In the genomic region with DNA sequence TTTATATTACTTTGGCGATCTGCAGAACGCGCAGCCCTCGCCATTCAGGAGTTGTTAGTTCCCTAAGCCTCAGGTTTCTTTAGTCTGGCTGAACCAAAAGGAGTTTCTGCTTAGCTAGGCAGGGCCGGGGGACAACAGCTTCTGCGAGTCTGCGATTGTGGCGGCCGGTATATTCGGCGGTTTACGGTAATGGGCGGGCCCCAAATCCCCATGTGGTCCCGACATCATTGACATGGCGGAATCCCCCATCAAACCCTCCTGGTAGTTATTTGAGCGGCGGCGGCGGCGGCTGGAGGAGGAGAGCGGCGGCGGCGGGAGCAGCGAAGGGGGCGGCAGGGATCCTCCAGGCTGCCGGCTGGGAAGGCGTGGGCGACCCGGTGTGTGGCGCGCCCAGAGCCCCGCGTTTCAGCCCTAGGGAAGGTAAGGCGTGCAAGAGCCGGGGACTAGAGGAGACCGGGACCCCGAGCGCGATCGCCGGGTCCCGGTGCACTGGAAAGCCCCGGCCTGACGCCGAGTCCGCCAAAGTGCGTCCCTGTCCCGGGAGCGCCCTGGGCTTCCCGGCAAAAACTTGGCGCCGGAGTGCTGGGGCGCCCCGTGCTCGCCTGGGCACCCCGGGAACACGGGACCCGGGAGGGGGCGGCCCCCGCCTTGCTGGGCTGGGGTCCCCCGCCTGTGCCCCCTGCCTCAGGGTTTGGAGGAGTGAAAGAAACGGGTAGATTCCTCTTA, we compare ENCODE assay signal across 1 cellular context.
TF ChIP-seq lines count a peak whose summit lies in the region.

A gene (plus strand): TSS at position 227 of the 726 bp plus-strand sequence. CDS start 72,902 bp downstream, outside the sequence.

TF ChIP-seq in HepG2, 621 proteins besides CTCF, POLR2A, EP300 and RAD21 (continued from another document and continues in another):
- TF ChIP-seq, protein P1, sequence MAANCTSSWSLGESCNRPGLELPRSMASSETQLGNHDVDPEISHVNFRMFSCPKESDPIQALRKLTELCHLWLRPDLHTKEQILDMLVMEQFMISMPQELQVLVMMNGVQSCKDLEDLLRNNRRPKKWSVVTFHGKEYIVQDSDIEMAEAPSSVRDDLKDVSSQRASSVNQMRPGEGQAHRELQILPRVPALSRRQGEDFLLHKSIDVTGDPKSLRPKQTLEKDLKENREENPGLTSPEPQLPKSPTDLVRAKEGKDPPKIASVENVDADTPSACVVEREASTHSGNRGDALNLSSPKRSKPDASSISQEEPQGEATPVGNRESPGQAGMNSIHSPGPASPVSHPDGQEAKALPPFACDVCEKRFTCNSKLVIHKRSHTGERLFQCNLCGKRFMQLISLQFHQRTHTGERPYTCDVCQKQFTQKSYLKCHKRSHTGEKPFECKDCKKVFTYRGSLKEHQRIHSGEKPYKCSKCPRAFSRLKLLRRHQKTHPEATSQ (CRISPR knock-in tag; IDR thresholded peaks at IDR 0.05; ENCODE audit: borderline replicate concordance) = peak; percentile 52; the same call in 1 of the 2 replicates
- TF ChIP-seq, protein P2, sequence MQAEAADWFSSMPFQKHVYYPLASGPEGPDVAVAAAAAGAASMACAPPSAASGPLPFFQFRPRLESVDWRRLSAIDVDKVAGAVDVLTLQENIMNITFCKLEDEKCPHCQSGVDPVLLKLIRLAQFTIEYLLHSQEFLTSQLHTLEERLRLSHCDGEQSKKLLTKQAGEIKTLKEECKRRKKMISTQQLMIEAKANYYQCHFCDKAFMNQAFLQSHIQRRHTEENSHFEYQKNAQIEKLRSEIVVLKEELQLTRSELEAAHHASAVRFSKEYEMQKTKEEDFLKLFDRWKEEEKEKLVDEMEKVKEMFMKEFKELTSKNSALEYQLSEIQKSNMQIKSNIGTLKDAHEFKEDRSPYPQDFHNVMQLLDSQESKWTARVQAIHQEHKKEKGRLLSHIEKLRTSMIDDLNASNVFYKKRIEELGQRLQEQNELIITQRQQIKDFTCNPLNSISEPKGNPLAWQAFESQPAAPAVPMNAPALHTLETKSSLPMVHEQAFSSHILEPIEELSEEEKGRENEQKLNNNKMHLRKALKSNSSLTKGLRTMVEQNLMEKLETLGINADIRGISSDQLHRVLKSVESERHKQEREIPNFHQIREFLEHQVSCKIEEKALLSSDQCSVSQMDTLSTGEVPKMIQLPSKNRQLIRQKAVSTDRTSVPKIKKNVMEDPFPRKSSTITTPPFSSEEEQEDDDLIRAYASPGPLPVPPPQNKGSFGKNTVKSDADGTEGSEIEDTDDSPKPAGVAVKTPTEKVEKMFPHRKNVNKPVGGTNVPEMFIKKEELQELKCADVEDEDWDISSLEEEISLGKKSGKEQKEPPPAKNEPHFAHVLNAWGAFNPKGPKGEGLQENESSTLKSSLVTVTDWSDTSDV (CRISPR knock-in tag; IDR thresholded peaks at IDR 0.05) = no peak
- TF ChIP-seq ZNF292 (CRISPR knock-in tag; IDR thresholded peaks at IDR 0.05; ENCODE audit: borderline replicate concordance, low read depth) = no peak
- TF ChIP-seq, protein P3, sequence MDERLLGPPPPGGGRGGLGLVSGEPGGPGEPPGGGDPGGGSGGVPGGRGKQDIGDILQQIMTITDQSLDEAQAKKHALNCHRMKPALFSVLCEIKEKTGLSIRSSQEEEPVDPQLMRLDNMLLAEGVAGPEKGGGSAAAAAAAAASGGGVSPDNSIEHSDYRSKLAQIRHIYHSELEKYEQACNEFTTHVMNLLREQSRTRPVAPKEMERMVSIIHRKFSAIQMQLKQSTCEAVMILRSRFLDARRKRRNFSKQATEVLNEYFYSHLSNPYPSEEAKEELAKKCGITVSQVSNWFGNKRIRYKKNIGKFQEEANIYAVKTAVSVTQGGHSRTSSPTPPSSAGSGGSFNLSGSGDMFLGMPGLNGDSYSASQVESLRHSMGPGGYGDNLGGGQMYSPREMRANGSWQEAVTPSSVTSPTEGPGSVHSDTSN (CRISPR knock-in tag; IDR thresholded peaks at IDR 0.05) = no peak
- TF ChIP-seq KDM4B (CRISPR knock-in tag; IDR thresholded peaks at IDR 0.05) = 0 out of 2 replicates have a peak, but pooled peaks have one; percentile 6
- TF ChIP-seq ONECUT2 (CRISPR knock-in tag; IDR thresholded peaks at IDR 0.05) = 0 out of 2 replicates have a peak, but pooled peaks have one; percentile 12
- no peak for TF ChIP-seq POLR2AphosphoS2 (IDR thresholded peaks at IDR 0.05; ENCODE audit: low read depth, low read length)
- TF ChIP-seq, protein P4, sequence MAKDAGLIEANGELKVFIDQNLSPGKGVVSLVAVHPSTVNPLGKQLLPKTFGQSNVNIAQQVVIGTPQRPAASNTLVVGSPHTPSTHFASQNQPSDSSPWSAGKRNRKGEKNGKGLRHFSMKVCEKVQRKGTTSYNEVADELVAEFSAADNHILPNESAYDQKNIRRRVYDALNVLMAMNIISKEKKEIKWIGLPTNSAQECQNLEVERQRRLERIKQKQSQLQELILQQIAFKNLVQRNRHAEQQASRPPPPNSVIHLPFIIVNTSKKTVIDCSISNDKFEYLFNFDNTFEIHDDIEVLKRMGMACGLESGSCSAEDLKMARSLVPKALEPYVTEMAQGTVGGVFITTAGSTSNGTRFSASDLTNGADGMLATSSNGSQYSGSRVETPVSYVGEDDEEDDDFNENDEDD (CRISPR knock-in tag; IDR thresholded peaks at IDR 0.05; ENCODE audit: borderline replicate concordance) = no peak
- no peak for TF ChIP-seq ZNF354B (CRISPR knock-in tag; IDR thresholded peaks at IDR 0.05)
- TF ChIP-seq, protein P5, sequence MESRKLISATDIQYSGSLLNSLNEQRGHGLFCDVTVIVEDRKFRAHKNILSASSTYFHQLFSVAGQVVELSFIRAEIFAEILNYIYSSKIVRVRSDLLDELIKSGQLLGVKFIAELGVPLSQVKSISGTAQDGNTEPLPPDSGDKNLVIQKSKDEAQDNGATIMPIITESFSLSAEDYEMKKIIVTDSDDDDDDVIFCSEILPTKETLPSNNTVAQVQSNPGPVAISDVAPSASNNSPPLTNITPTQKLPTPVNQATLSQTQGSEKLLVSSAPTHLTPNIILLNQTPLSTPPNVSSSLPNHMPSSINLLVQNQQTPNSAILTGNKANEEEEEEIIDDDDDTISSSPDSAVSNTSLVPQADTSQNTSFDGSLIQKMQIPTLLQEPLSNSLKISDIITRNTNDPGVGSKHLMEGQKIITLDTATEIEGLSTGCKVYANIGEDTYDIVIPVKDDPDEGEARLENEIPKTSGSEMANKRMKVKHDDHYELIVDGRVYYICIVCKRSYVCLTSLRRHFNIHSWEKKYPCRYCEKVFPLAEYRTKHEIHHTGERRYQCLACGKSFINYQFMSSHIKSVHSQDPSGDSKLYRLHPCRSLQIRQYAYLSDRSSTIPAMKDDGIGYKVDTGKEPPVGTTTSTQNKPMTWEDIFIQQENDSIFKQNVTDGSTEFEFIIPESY (CRISPR knock-in tag; IDR thresholded peaks at IDR 0.05) = peak; percentile 32; the same call in 1 of the 2 replicates
- TF ChIP-seq ZBTB1 (CRISPR knock-in tag; IDR thresholded peaks at IDR 0.05; ENCODE audit: borderline replicate concordance) = no peak
- peak; percentile 45 for TF ChIP-seq ZNF563 (CRISPR knock-in tag; IDR thresholded peaks at IDR 0.05)
- peak; percentile 99 for TF ChIP-seq AGO2 (optimal IDR thresholded peaks at IDR 0.05; ENCODE audit: low read depth, low read length)
- no peak for TF ChIP-seq HOXA7 (CRISPR knock-in tag; IDR thresholded peaks at IDR 0.05)
- no peak for TF ChIP-seq ZSCAN30 (CRISPR knock-in tag; IDR thresholded peaks at IDR 0.05)
- no peak for TF ChIP-seq ZNF136 (CRISPR knock-in tag; IDR thresholded peaks at IDR 0.05; ENCODE audit: low read depth)
- no peak for TF ChIP-seq PTBP1 (IDR thresholded peaks at IDR 0.05; ENCODE audit: low read depth, low read length, poor library complexity, severe bottlenecking)
- TF ChIP-seq, protein P6, sequence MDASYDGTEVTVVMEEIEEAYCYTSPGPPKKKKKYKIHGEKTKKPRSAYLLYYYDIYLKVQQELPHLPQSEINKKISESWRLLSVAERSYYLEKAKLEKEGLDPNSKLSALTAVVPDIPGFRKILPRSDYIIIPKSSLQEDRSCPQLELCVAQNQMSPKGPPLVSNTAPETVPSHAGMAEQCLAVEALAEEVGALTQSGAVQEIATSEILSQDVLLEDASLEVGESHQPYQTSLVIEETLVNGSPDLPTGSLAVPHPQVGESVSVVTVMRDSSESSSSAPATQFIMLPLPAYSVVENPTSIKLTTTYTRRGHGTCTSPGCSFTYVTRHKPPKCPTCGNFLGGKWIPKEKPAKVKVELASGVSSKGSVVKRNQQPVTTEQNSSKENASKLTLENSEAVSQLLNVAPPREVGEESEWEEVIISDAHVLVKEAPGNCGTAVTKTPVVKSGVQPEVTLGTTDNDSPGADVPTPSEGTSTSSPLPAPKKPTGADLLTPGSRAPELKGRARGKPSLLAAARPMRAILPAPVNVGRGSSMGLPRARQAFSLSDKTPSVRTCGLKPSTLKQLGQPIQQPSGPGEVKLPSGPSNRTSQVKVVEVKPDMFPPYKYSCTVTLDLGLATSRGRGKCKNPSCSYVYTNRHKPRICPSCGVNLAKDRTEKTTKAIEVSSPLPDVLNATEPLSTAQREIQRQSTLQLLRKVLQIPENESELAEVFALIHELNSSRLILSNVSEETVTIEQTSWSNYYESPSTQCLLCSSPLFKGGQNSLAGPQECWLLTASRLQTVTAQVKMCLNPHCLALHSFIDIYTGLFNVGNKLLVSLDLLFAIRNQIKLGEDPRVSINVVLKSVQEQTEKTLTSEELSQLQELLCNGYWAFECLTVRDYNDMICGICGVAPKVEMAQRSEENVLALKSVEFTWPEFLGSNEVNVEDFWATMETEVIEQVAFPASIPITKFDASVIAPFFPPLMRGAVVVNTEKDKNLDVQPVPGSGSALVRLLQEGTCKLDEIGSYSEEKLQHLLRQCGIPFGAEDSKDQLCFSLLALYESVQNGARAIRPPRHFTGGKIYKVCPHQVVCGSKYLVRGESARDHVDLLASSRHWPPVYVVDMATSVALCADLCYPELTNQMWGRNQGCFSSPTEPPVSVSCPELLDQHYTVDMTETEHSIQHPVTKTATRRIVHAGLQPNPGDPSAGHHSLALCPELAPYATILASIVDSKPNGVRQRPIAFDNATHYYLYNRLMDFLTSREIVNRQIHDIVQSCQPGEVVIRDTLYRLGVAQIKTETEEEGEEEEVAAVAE (CRISPR knock-in tag; IDR thresholded peaks at IDR 0.05; ENCODE audit: borderline replicate concordance) = peak; percentile 55; the same call in 1 of the 2 replicates
- no peak for TF ChIP-seq MED8 (CRISPR knock-in tag; IDR thresholded peaks at IDR 0.05; ENCODE audit: insufficient replicate concordance)
- TF ChIP-seq, protein P7, sequence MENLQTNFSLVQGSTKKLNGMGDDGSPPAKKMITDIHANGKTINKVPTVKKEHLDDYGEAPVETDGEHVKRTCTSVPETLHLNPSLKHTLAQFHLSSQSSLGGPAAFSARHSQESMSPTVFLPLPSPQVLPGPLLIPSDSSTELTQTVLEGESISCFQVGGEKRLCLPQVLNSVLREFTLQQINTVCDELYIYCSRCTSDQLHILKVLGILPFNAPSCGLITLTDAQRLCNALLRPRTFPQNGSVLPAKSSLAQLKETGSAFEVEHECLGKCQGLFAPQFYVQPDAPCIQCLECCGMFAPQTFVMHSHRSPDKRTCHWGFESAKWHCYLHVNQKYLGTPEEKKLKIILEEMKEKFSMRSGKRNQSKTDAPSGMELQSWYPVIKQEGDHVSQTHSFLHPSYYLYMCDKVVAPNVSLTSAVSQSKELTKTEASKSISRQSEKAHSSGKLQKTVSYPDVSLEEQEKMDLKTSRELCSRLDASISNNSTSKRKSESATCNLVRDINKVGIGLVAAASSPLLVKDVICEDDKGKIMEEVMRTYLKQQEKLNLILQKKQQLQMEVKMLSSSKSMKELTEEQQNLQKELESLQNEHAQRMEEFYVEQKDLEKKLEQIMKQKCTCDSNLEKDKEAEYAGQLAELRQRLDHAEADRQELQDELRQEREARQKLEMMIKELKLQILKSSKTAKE (CRISPR knock-in tag; IDR thresholded peaks at IDR 0.05; ENCODE audit: borderline replicate concordance) = 0 out of 2 replicates have a peak, but pooled peaks have one; percentile 32
- TF ChIP-seq ZSCAN21 (CRISPR knock-in tag; IDR thresholded peaks at IDR 0.05; ENCODE audit: borderline replicate concordance) = peak; percentile 53
- 0 out of 2 replicates have a peak, but pooled peaks have one; percentile 37 for TF ChIP-seq TBP (CRISPR knock-in tag; IDR thresholded peaks at IDR 0.05)
- TF ChIP-seq ATRX (CRISPR knock-in tag; IDR thresholded peaks at IDR 0.05; ENCODE audit: borderline replicate concordance) = no peak
- peak; percentile 47; the same call in 1 of the 2 replicates for TF ChIP-seq FOXC1 (CRISPR knock-in tag; IDR thresholded peaks at IDR 0.05; ENCODE audit: borderline replicate concordance)
- TF ChIP-seq ATF1 (CRISPR knock-in tag; IDR thresholded peaks at IDR 0.05) = no peak
- no peak for TF ChIP-seq STAT5B (CRISPR knock-in tag; IDR thresholded peaks at IDR 0.05)
- TF ChIP-seq, protein P8, sequence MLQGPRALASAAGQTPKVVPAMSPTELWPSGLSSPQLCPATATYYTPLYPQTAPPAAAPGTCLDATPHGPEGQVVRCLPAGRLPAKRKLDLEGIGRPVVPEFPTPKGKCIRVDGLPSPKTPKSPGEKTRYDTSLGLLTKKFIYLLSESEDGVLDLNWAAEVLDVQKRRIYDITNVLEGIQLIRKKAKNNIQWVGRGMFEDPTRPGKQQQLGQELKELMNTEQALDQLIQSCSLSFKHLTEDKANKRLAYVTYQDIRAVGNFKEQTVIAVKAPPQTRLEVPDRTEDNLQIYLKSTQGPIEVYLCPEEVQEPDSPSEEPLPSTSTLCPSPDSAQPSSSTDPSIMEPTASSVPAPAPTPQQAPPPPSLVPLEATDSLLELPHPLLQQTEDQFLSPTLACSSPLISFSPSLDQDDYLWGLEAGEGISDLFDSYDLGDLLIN (CRISPR knock-in tag; IDR thresholded peaks at IDR 0.05; ENCODE audit: borderline replicate concordance) = no peak
- TF ChIP-seq, protein P9, sequence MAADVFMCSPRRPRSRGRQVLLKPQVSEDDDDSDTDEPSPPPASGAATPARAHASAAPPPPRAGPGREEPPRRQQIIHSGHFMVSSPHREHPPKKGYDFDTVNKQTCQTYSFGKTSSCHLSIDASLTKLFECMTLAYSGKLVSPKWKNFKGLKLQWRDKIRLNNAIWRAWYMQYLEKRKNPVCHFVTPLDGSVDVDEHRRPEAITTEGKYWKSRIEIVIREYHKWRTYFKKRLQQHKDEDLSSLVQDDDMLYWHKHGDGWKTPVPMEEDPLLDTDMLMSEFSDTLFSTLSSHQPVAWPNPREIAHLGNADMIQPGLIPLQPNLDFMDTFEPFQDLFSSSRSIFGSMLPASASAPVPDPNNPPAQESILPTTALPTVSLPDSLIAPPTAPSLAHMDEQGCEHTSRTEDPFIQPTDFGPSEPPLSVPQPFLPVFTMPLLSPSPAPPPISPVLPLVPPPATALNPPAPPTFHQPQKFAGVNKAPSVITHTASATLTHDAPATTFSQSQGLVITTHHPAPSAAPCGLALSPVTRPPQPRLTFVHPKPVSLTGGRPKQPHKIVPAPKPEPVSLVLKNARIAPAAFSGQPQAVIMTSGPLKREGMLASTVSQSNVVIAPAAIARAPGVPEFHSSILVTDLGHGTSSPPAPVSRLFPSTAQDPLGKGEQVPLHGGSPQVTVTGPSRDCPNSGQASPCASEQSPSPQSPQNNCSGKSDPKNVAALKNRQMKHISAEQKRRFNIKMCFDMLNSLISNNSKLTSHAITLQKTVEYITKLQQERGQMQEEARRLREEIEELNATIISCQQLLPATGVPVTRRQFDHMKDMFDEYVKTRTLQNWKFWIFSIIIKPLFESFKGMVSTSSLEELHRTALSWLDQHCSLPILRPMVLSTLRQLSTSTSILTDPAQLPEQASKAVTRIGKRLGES (CRISPR knock-in tag; IDR thresholded peaks at IDR 0.05; ENCODE audit: borderline replicate concordance) = 0 out of 2 replicates have a peak, but pooled peaks have one; percentile 56
- TF ChIP-seq ZNF343 (CRISPR knock-in tag; IDR thresholded peaks at IDR 0.05) = no peak
- no peak for TF ChIP-seq ZNF782 (CRISPR knock-in tag; IDR thresholded peaks at IDR 0.05; ENCODE audit: borderline replicate concordance)
- no peak for TF ChIP-seq PLRG1 (conservative IDR thresholded peaks at IDR 0.05)
